ENCODE assay signal across 8 cellular contexts in the genomic region with DNA sequence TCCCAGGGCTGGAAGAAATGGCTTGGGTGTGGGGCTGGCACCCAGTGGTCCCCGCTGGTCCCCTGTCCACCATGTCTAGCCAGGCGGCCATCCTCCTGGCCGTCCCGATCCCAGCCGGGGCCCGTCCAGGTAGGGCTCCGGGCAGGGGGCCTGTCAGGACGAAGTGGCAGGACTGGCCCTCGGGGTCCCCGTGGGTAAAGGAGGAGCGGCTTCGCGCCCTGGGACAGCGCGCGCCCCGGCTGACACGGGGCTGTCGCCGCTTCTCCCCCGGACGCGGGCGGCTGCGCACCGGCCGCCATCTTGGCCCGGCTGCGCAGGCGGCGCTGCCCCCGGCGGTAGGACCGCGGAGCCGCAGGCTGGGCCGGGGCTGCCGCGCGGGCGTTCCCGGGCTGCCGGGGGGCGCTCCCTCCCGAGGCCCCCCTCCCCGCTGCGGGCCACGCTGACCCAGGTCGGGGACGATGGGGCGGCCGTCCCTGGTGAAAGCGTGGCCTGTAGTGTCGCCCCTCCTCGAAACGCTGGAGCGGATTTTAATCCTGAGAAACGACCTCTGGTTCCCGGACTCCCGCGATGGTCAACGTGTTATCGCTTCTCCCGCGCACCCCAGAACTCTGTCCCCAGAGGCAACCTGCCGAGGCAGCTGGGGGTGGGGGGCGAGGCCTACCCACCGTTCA.
DNase-seq lines count a peak whose midpoint lies in the region; ATAC-seq, FAIRE-seq and TF ChIP-seq lines count a peak whose summit lies in the region.

No MANE protein-coding gene starts in this region.

- H3K4me1 Mint-ChIP-seq in T-helper 2 cell treated with Interferon-gamma antibody and Interleukin-4, amounts not matched to agents 5 μg/mL and 100 μg/mL, for 36 hours (ENCODE audit: low read depth) = peaks cover 18% of the 10 kb centered on the region

- WGBS in A549 (ENCODE audit: missing lambda C conversion rate) = 0% methylated on average over 13 of the region's 68 CpGs

- H3K27me3 ChIP-seq in GM06990 (replicated peaks; ENCODE audit: control insufficient read depth, insufficient read depth, low read length) = no peaks in the 10 kb centered on the region

- H3K4me1 ChIP-seq in A549 = peaks cover 18% of the 10 kb centered on the region

- peak overlapping the region; percentile 65 for H3K27ac Mint-ChIP-seq in T-helper 2 cell treated with Interferon-gamma antibody and Interleukin-4, amounts not matched to agents 5 μg/mL and 100 μg/mL, for 36 hours

- DNase-seq in A549 (ENCODE audit: low read depth in 1 of 2, low spot score in 1 of 2) (peak; percentile 50 to 70), GM06990 (ENCODE audit: extremely low read depth, insufficient read length) (no peak), erythroblast (lab: John Stamatoyannopoulos, UW) (peak; percentile 52 to 72), myocyte (ENCODE audit: low read depth) (peak; percentile 43)
- no peak for DNase-seq in T-helper 2 cell treated with Interferon-gamma antibody and Interleukin-4, amounts not matched to agents 5 μg/mL and 100 μg/mL, for 36 hours (ENCODE audit: low spot score)

- no peaks in the 10 kb centered on the region for H3K36me3 Mint-ChIP-seq in T-helper 2 cell treated with Interferon-gamma antibody and Interleukin-4, amounts not matched to agents 5 μg/mL and 100 μg/mL, for 36 hours (ENCODE audit: low read depth)

- peak overlapping the region; percentile 74 for H3K4me3 Mint-ChIP-seq in T-helper 2 cell treated with Interferon-gamma antibody and Interleukin-4, amounts not matched to agents 5 μg/mL and 100 μg/mL, for 36 hours

- FAIRE-seq in A549 (lab: Jason Lieb, UNC) = no peak

- TF ChIP-seq POLR2A in A549 (IDR thresholded peaks at IDR 0.05; ENCODE audit: low read length) = peak; percentile 63
- no peak for TF ChIP-seq POLR2A in erythroblast (IDR thresholded peaks at IDR 0.05; ENCODE audit: low read length)

- H3K27ac ChIP-seq in A549 = peak overlapping the region; percentile 81 to 100

- H3K9me3 Mint-ChIP-seq in T-helper 2 cell treated with Interferon-gamma antibody and Interleukin-4, amounts not matched to agents 5 μg/mL and 100 μg/mL, for 36 hours = no peaks in the 10 kb centered on the region

- POLR2A ChIA-PET in A549 (lab: Yijun Ruan, JAX) = interaction anchor here (1.0 to 6.2 kb wide), 2 partner anchors 61 to 144 kb away, joined by 3 to 67 read pairs; a partner anchor contains a TSS

- CTCF ChIA-PET in A549 (lab: Yijun Ruan, JAX) = interaction anchor here (2.2 kb wide), 1 partner anchor 60 kb away, joined by 6 read pairs; a partner anchor contains a TSS

- peak overlapping the region; percentile 90 for H3K4me2 ChIP-seq in A549

- no peaks in the 10 kb centered on the region for H3K27me3 Mint-ChIP-seq in T-helper 2 cell treated with Interferon-gamma antibody and Interleukin-4, amounts not matched to agents 5 μg/mL and 100 μg/mL, for 36 hours (ENCODE audit: low read depth)

- no peak for TF ChIP-seq EP300 in A549 (IDR thresholded peaks at IDR 0.05)

- TF ChIP-seq CTCF in A549 (IDR thresholded peaks at IDR 0.05) (peak; percentile 52), GM06990 (IDR thresholded peaks at IDR 0.05; ENCODE audit: insufficient read depth, low read length, poor library complexity, severe bottlenecking) (no peak)

- peak overlapping the region; percentile 43 for H3K4me3 ChIP-seq in A549
- H3K4me3 ChIP-seq in GM06990 (replicated peaks; ENCODE audit: low read depth, low read length) = peak overlapping the region; percentile 33; the same call in 1 of the 2 replicates

- peak in 1 of 2 experiments; percentile 52; a peak in 3 of 5 replicates for TF ChIP-seq RAD21 in A549 (conservative IDR thresholded peaks at IDR 0.05 in 1 of 2, IDR thresholded peaks at IDR 0.05 in 1 of 2)

- peak; percentile 60 to 67; a peak in 5 of 6 replicates for ATAC-seq in A549
- ATAC-seq in GM21717 (IDR thresholded peaks at IDR 0.05; ENCODE audit: unreplicated experiment) = no peak
- no peak for ATAC-seq in HG03039 (IDR thresholded peaks at IDR 0.05; ENCODE audit: unreplicated experiment)
- ATAC-seq in HG02973 (IDR thresholded peaks at IDR 0.05; ENCODE audit: unreplicated experiment) = no peak

- H3K36me3 ChIP-seq in GM06990 (ENCODE audit: control insufficient read depth, insufficient read depth, low read length) = no peaks in the 10 kb centered on the region

- no peaks in the 10 kb centered on the region for H3K9me3 ChIP-seq in A549

TF ChIP-seq in A549, 52 proteins besides CTCF, POLR2A, EP300 and RAD21:
- TF ChIP-seq, protein P1, sequence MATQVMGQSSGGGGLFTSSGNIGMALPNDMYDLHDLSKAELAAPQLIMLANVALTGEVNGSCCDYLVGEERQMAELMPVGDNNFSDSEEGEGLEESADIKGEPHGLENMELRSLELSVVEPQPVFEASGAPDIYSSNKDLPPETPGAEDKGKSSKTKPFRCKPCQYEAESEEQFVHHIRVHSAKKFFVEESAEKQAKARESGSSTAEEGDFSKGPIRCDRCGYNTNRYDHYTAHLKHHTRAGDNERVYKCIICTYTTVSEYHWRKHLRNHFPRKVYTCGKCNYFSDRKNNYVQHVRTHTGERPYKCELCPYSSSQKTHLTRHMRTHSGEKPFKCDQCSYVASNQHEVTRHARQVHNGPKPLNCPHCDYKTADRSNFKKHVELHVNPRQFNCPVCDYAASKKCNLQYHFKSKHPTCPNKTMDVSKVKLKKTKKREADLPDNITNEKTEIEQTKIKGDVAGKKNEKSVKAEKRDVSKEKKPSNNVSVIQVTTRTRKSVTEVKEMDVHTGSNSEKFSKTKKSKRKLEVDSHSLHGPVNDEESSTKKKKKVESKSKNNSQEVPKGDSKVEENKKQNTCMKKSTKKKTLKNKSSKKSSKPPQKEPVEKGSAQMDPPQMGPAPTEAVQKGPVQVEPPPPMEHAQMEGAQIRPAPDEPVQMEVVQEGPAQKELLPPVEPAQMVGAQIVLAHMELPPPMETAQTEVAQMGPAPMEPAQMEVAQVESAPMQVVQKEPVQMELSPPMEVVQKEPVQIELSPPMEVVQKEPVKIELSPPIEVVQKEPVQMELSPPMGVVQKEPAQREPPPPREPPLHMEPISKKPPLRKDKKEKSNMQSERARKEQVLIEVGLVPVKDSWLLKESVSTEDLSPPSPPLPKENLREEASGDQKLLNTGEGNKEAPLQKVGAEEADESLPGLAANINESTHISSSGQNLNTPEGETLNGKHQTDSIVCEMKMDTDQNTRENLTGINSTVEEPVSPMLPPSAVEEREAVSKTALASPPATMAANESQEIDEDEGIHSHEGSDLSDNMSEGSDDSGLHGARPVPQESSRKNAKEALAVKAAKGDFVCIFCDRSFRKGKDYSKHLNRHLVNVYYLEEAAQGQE (IDR thresholded peaks at IDR 0.05) = peak; percentile 31; the same call in 1 of the 2 replicates
- TF ChIP-seq CBX2 (IDR thresholded peaks at IDR 0.05; ENCODE audit: borderline replicate concordance, low read depth) (no peak), ZFP36 (IDR thresholded peaks at IDR 0.05; ENCODE audit: borderline replicate concordance, partially characterized antibody) (no peak), HOXA7 (CRISPR knock-in tag; IDR thresholded peaks at IDR 0.05) (no peak), PHF8 (IDR thresholded peaks at IDR 0.05; ENCODE audit: borderline replicate concordance, low read depth) (peak; percentile 19; the same call in 1 of the 2 replicates), FOSB (CRISPR knock-in tag; IDR thresholded peaks at IDR 0.05) (no peak), MYC (IDR thresholded peaks at IDR 0.05; ENCODE audit: borderline replicate concordance, low read length) (no peak), RARB (CRISPR knock-in tag; IDR thresholded peaks at IDR 0.05) (no peak), RNF2 (IDR thresholded peaks at IDR 0.05; ENCODE audit: borderline replicate concordance, low read depth) (no peak), JUN (IDR thresholded peaks at IDR 0.05) (peak; percentile 50 to 78; a peak in 3 of 5 replicates), SMC3 (IDR thresholded peaks at IDR 0.05) (peak; percentile 54; the same call in 2 of the 3 replicates)
- TF ChIP-seq, protein P2, sequence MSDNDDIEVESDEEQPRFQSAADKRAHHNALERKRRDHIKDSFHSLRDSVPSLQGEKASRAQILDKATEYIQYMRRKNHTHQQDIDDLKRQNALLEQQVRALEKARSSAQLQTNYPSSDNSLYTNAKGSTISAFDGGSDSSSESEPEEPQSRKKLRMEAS (IDR thresholded peaks at IDR 0.05) = peak; percentile 68
- TF ChIP-seq, protein P3, sequence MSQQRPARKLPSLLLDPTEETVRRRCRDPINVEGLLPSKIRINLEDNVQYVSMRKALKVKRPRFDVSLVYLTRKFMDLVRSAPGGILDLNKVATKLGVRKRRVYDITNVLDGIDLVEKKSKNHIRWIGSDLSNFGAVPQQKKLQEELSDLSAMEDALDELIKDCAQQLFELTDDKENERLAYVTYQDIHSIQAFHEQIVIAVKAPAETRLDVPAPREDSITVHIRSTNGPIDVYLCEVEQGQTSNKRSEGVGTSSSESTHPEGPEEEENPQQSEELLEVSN (IDR thresholded peaks at IDR 0.05; ENCODE audit: borderline replicate concordance, low read depth) = peak; percentile 71
- TF ChIP-seq, protein P4, sequence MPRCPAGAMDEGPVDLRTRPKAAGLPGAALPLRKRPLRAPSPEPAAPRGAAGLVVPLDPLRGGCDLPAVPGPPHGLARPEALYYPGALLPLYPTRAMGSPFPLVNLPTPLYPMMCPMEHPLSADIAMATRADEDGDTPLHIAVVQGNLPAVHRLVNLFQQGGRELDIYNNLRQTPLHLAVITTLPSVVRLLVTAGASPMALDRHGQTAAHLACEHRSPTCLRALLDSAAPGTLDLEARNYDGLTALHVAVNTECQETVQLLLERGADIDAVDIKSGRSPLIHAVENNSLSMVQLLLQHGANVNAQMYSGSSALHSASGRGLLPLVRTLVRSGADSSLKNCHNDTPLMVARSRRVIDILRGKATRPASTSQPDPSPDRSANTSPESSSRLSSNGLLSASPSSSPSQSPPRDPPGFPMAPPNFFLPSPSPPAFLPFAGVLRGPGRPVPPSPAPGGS (IDR thresholded peaks at IDR 0.05) = 0 out of 3 replicates have a peak, but pooled peaks have one; percentile 57
TF ChIP-seq in A549: peak in this region for 7.

Comparison
In these comparisons a context has a peak if more than half of its experiments do, and no peak if none do; other contexts are left out.
1. ATAC-seq: peak in A549 (2 of 2); none in GM21717 (single experiment), HG03039 (single experiment) and HG02973 (single experiment).
2. DNase-seq: peak in A549 (2 of 2), erythroblast (2 of 2) and myocyte (single experiment); none in GM06990 (single experiment) and T-helper 2 cell treated with Interferon-gamma antibody and Interleukin-4, amounts not matched to agents 5 μg/mL and 100 μg/mL, for 36 hours (single experiment).